ENCODE assay signal across 10 cellular contexts in the genomic region with DNA sequence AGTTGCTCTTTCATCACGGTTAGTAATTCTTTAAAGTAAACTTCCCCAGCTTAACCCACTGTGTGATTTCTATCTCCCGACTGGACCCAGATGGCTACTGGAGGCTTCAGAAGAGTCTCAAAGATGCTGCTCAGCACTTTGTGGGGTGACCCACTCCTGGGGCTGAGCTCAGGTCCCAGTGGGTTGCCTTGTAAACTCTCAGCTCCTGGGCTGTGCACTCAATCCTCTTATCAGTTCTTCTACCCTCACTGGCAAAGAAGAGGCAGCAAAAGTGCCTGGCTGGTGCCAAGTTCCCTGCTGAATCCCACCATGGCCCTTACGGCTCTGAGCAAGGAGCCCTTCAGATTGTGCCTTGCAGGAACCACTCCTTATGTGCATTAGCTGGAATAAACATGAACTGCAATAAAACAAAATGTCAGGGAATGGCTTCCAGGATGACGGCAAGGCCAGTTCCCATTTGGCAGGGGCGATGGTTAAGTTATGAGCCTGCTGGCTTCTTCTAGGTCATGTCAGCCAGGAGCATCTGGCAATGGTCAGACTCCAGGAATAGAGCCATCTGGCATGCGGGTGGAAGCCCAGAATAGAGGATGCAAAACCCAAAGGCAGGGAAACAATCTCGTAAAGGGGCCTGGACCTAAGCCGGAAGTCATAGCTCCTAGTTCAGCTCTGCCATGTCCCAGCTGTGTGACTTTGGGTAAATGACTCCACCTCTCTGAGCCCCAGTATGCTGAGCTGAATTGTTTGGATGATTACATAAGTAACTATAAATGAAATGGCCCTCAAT. TPM values are rescaled to one million over a fixed set of nuclear protein-coding genes. Genes with fewer than 3 reads are reported as not detected.
DNase-seq lines count a peak whose midpoint lies in the region; ATAC-seq and TF ChIP-seq lines count a peak whose summit lies in the region.
"Had no signal": no experiment of that assay in that cellular context is flagged by ENCODE, and none has a peak within 500 bp of the region (broad histone marks: within the 10 kb centered on the region; RNA-seq: fewer than 3 reads in every experiment).

No MANE protein-coding gene starts in this region.

- H3K4me1 Mint-ChIP-seq in WTC11: peaks cover 31% of the 10 kb centered on the region

- CTCF ChIA-PET in WTC11 (lab: Charles Lee): interaction anchor here (1.0 to 6.9 kb wide), 27 partner anchors 9 to 356 kb away, joined by 3 to 121 read pairs (median 9); partner anchors contain the start of genes DNM3, METTL13, MYOCOS and PRRC2C

- H3K9me3 ChIP-seq in heart right ventricle (no peaks in the 10 kb centered on the region), psoas muscle (no peaks in the 10 kb centered on the region)

- H3K4me3 ChIP-seq in heart right ventricle: peak overlapping the region in 2 of 10 donors; percentile 21 to 25
- peak overlapping the region; percentile 43 for H3K4me3 ChIP-seq in psoas muscle

- intact Hi-C loops in heart right ventricle (cut with DNase I) (loop anchor here (1.0 to 10.0 kb wide), 12 partner anchors 69 to 342 kb away; partner anchors contain the start of genes METTL13 (in 5 of the 10) and VAMP4 (in 1 of the 10)), psoas muscle (cut with DNase I) (loop anchor here (1.0 to 10.0 kb wide), 5 partner anchors 71 to 337 kb away; partner anchors contain the start of genes METTL13 (in 2 of the 2) and VAMP4 (in 2 of the 2))

- H3K27ac ChIP-seq in heart right ventricle (peak overlapping the region; percentile 46 to 91 (median 82)), psoas muscle (peak overlapping the region; percentile 68)
- H3K27ac ChIP-seq: epithelial cell of prostate had no signal

- DNase-seq in GM03348 (ENCODE audit: low spot score) (peak; percentile 79), amygdala (lab: John Stamatoyannopoulos, UW) (peak in 35 of 56 donors; percentile 3 to 69 (median 17)), heart right ventricle (peak; percentile 66 to 86), psoas muscle (peak; percentile 71 to 88), WTC11 (ENCODE audit: low spot score) (no peak), T-helper 9 cell (no peak), DMS153 treated with DMSO at 0.1 percent for 48 hours (lab: John Stamatoyannopoulos, UW; ENCODE audit: unreplicated experiment) (no peak)
- no peak for DNase-seq in central memory CD4-positive, alpha-beta T cell

- H3K27me3 Mint-ChIP-seq in WTC11 (ENCODE audit: low read depth): no peaks in the 10 kb centered on the region

- no peaks in the 10 kb centered on the region for H3K27me3 ChIP-seq in heart right ventricle
- H3K27me3 ChIP-seq in psoas muscle (ENCODE audit: insufficient read depth in 3 of 3, low read length in 2 of 3): no peaks in the 10 kb centered on the region

- H3K27ac Mint-ChIP-seq in WTC11: no peak overlapping the region

- H3K36me3 ChIP-seq in heart right ventricle (no peaks in the 10 kb centered on the region), psoas muscle (ENCODE audit: insufficient read depth in 1 of 2, low read depth in 1 of 2) (no peaks in the 10 kb centered on the region)

- no peaks in the 10 kb centered on the region for H3K36me3 Mint-ChIP-seq in WTC11

- H3K4me3 Mint-ChIP-seq in WTC11: no peak overlapping the region

- H3K4me1 ChIP-seq in heart right ventricle (peaks cover 5 to 30% (median 17%) of the 10 kb centered on the region in 9 donors), psoas muscle (peaks cover 15% of the 10 kb centered on the region)

- 15 to 18% methylated on average over 8 of the region's 8 CpGs for WGBS in heart right ventricle, 2 donors
- 6 to 15% (median 10%) methylated on average over 8 of the region's 8 CpGs for WGBS in psoas muscle, 3 donors

- no peaks in the 10 kb centered on the region for H3K9me3 Mint-ChIP-seq in WTC11

- peak; percentile 90 to 96 (median 94) for ATAC-seq in heart right ventricle
- ATAC-seq in psoas muscle: peak; percentile 81 to 96 (median 92)
- no peak for ATAC-seq in WTC11

- no peak for TF ChIP-seq CTCF in heart right ventricle (IDR thresholded peaks at IDR 0.05)
- TF ChIP-seq CTCF in psoas muscle (IDR thresholded peaks at IDR 0.05): no peak
- TF ChIP-seq CTCF in WTC11 (IDR thresholded peaks at IDR 0.05): no peak

- POLR2A ChIA-PET in WTC11 (lab: Charles Lee): interaction anchor here (1.4 to 2.2 kb wide), 2 partner anchors 70 to 97 kb away, joined by 3 to 5 read pairs; partner anchors contain the start of gene VAMP4

TF ChIP-seq in WTC11, 78 proteins besides CTCF, POLR2A, EP300 and RAD21:
- TF ChIP-seq ZNF532 (CRISPR knock-in tag; IDR thresholded peaks at IDR 0.05; ENCODE audit: borderline replicate concordance) (no peak), ZNF232 (CRISPR knock-in tag; IDR thresholded peaks at IDR 0.05) (no peak), ZSCAN18 (CRISPR knock-in tag; IDR thresholded peaks at IDR 0.05) (no peak), E2F5 (CRISPR knock-in tag; IDR thresholded peaks at IDR 0.05) (no peak), MXD4 (CRISPR knock-in tag; IDR thresholded peaks at IDR 0.05; ENCODE audit: borderline replicate concordance) (no peak), SMAD4 (CRISPR knock-in tag; IDR thresholded peaks at IDR 0.05) (no peak)

RNA-seq across cellular contexts. Expression of gene MYOC, which starts 6.7 kb away (rescaled TPM):
- 1 to 10 TPM in 9 of 10 donors, under 1 TPM in 1; 0.93 to 7.5 (median 2.7) TPM for total RNA-seq in heart right ventricle
- polyA plus RNA-seq in heart right ventricle: 1 to 10 TPM in 1 of 2 donors, under 1 TPM in 1; 0.80 to 3.7 TPM
- 10 to 100 TPM in 1 of 4 donors, 1 to 10 TPM in 3; 3.1 to 12.6 (median 5.1) TPM for total RNA-seq in psoas muscle
- 1 to 10 TPM; 1.1 to 2.4 (median 1.5) TPM for polyA plus RNA-seq in psoas muscle
- not detected in 3 replicates for total RNA-seq in WTC11 (2021)

RNA-seq across cellular contexts. Expression of gene MYOCOS, which starts 23.7 kb away (rescaled TPM):
- total RNA-seq in heart right ventricle (not detected), psoas muscle (under 1 TPM in 1 of 4 donors, not detected in 3; 0.10 TPM), WTC11 (2021) (not detected in 3 replicates)
- polyA plus RNA-seq in heart right ventricle (not detected), psoas muscle (not detected)
- polyA plus RNA-seq: small intestine had no signal

Comparison
In these comparisons a context has a peak if more than half of its experiments do, and no peak if none do; other contexts are left out.
1. DNase-seq: peak in GM03348 (single experiment), amygdala (35 of 56), heart right ventricle (2 of 2) and psoas muscle (2 of 2); none in central memory CD4-positive, alpha-beta T cell (single experiment), WTC11 (single experiment), T-helper 9 cell (single experiment) and DMS153 treated with DMSO at 0.1 percent for 48 hours (single experiment).